In the genomic region with DNA sequence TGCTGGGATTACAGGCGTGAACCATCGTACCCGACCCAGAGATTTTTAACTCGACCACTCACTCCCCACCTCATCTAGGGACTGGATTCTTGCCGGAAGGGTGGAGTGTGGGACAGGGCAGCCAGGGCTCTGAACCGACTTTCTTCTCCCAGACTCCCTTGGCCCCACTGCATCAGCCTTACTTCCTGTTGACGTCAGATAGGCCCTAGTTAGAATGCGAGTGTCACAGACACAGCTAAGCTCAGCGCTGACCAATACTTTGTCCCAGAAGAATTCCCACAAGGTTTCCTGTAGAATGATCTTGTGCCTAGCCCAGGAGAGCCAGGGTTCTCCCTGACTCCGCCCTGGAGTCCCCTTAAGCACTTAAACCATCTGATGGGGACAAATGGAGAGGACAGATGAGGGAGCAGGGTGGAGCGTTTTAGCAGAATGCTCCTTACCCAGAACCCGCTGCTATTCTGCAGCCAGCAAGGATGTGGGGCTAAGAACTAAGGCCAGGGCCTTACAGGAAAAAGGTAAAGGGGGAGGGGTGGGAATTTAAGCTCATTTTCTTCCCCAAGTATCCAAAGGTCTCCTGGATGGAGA, we compare ENCODE assay signal across 9 cellular contexts. TPM values are rescaled to one million over a fixed set of nuclear protein-coding genes. Genes with fewer than 3 reads are reported as not detected.
A peak's percentile ranks its signal among the peaks of the same experiment; 100 is the strongest.
DNase-seq lines count a peak whose midpoint lies in the region; ATAC-seq, FAIRE-seq and TF ChIP-seq lines count a peak whose summit lies in the region.
"Had no signal": no experiment of that assay in that cellular context is flagged by ENCODE, and none has a peak within 500 bp of the region (broad histone marks: within the 10 kb centered on the region; RNA-seq: fewer than 3 reads in every experiment).

No MANE protein-coding gene starts in this region.

- TF ChIP-seq CTCF in AG10803 (conservative IDR thresholded peaks at IDR 0.05; ENCODE audit: low read length) (no peak), endothelial cell of umbilical vein (IDR thresholded peaks at IDR 0.05; ENCODE audit: extremely low read depth in 1 of 2, insufficient read depth in 1 of 2, low read depth in 1 of 2, low read length in 2 of 2) (no peak)

- TF ChIP-seq POLR2A in endothelial cell of umbilical vein (IDR thresholded peaks at IDR 0.05; ENCODE audit: low read depth, low read length), result no peak

- peaks cover 40 to 44% of the 10 kb centered on the region in 2 donors for H3K4me1 Mint-ChIP-seq in natural killer cell treated with Interleukin-12 subunit alpha and Interleukin-12 subunit beta and Interleukin-15 and Interleukin-18, amount 100 ng/mL, for 72 hours (ENCODE audit: low read depth in 2 of 2)

- peak overlapping the region; percentile 95 for H3K27ac ChIP-seq in endothelial cell of umbilical vein (ENCODE audit: insufficient read depth, low read depth, low read length)

- H3K4me1 ChIP-seq in endothelial cell of umbilical vein (ENCODE audit: control insufficient read depth, extremely low read depth, insufficient read depth, low read length), result peaks cover 36% of the 10 kb centered on the region

- no peaks in the 10 kb centered on the region for H3K27me3 Mint-ChIP-seq in natural killer cell treated with Interleukin-12 subunit alpha and Interleukin-12 subunit beta and Interleukin-15 and Interleukin-18, amount 100 ng/mL, for 72 hours

- H3K4me2 ChIP-seq in endothelial cell of umbilical vein (ENCODE audit: insufficient read depth, low read length), result peak overlapping the region; percentile 93

- DNase-seq in AG10803 (ENCODE audit: low read depth), result peak; percentile 74
- peak; percentile 28 for DNase-seq in RPMI7951 (ENCODE audit: low read depth)
- DNase-seq in endothelial cell of umbilical vein (ENCODE audit: low read depth, low spot score), result peak; percentile 86
- no peak for DNase-seq in natural killer cell treated with Interleukin-12 subunit alpha and Interleukin-12 subunit beta and Interleukin-15 and Interleukin-18, amount 100 ng/mL, for 72 hours (ENCODE audit: low spot score)
- no peak for DNase-seq in RKO (ENCODE audit: low spot score)
- DNase-seq in T-helper 9 cell, result no peak
- DNase-seq: NCI-H510A treated with DMSO at 0.1 percent for 48 hours had no signal

- POLR2A ChIA-PET in endothelial cell of umbilical vein (lab: Charles Lee), result interaction anchor here (1.2 to 6.1 kb wide), 2 partner anchors 12 to 70 kb away, joined by 3 to 38 read pairs; a partner anchor contains a TSS

- H3K9me3 ChIP-seq in endothelial cell of umbilical vein (replicated peaks; ENCODE audit: control insufficient read depth, insufficient read depth, low read length), result no peaks in the 10 kb centered on the region

- peak overlapping the region; percentile 88 to 97 for H3K27ac Mint-ChIP-seq in natural killer cell treated with Interleukin-12 subunit alpha and Interleukin-12 subunit beta and Interleukin-15 and Interleukin-18, amount 100 ng/mL, for 72 hours

- peak; percentile 93 for FAIRE-seq in endothelial cell of umbilical vein (lab: Jason Lieb, UNC)

- peaks cover 7% of the 10 kb centered on the region for H3K36me3 Mint-ChIP-seq in natural killer cell treated with Interleukin-12 subunit alpha and Interleukin-12 subunit beta and Interleukin-15 and Interleukin-18, amount 100 ng/mL, for 72 hours

- H3K36me3 ChIP-seq in endothelial cell of umbilical vein (ENCODE audit: control insufficient read depth in 2 of 2, extremely low read depth in 1 of 2, insufficient read depth in 2 of 2, low read length in 2 of 2), result peaks cover 20 to 29% of the 10 kb centered on the region in 2 experiments

- CTCF ChIA-PET in endothelial cell of umbilical vein (lab: Charles Lee), result interaction anchor here (1.3 to 5.0 kb wide), 2 partner anchors 10 to 14 kb away, joined by 4 to 66 read pairs; a partner anchor contains a TSS

- H3K79me2 ChIP-seq in endothelial cell of umbilical vein (ENCODE audit: control insufficient read depth, insufficient read depth, low read length), result peaks cover 60% of the 10 kb centered on the region

- peak overlapping the region; percentile 78 for H3K9ac ChIP-seq in endothelial cell of umbilical vein (replicated peaks; ENCODE audit: extremely low read depth, insufficient read depth, low read length)

- no peak overlapping the region; the same call in 1 of the 2 replicates for H3K4me3 ChIP-seq in AG10803 (ENCODE audit: low read length)
- peak overlapping the region in 1 of 3 experiments; percentile 24 for H3K4me3 ChIP-seq in endothelial cell of umbilical vein (replicated peaks in 1 of 3; ENCODE audit: insufficient read depth in 1 of 3, low read depth in 1 of 3, low read length in 3 of 3)

- H3K4me3 Mint-ChIP-seq in natural killer cell treated with Interleukin-12 subunit alpha and Interleukin-12 subunit beta and Interleukin-15 and Interleukin-18, amount 100 ng/mL, for 72 hours, result peak overlapping the region; percentile 97

- TSS peak; percentile 13 for BruUV-seq in endothelial cell of umbilical vein (replicated peaks; lab: Mats Ljungman, UMichigan)

- intact Hi-C loops in endothelial cell of umbilical vein (cut with micrococcal nuclease), result loop anchor here (1.0 kb wide), 1 partner anchor 11 kb away; no protein-coding TSS in a partner anchor

- H3K9me1 ChIP-seq in endothelial cell of umbilical vein (replicated peaks; ENCODE audit: control insufficient read depth, extremely low read depth, insufficient read depth, low read length), result no peaks in the 10 kb centered on the region

- no peaks in the 10 kb centered on the region for H3K27me3 ChIP-seq in endothelial cell of umbilical vein (ENCODE audit: control insufficient read depth in 2 of 2, insufficient read depth in 2 of 2, low read length in 2 of 2)

- H4K20me1 ChIP-seq in endothelial cell of umbilical vein (replicated peaks; ENCODE audit: control insufficient read depth, extremely low read depth, insufficient read depth, low read length), result no peaks in the 10 kb centered on the region

- no peaks in the 10 kb centered on the region for H3K9me3 Mint-ChIP-seq in natural killer cell treated with Interleukin-12 subunit alpha and Interleukin-12 subunit beta and Interleukin-15 and Interleukin-18, amount 100 ng/mL, for 72 hours

- dilution Hi-C loops in endothelial cell of umbilical vein (cut with MboI; ENCODE audit: extremely low pct_ligation_motif_present, low sequenced_read_pairs), result no loop called here

- H2AFZ ChIP-seq in endothelial cell of umbilical vein (ENCODE audit: low read depth, low read length), result no peak overlapping the region

- ATAC-seq in natural killer cell treated with Interleukin-12 subunit alpha and Interleukin-12 subunit beta and Interleukin-15 and Interleukin-18, amount 100 ng/mL, for 72 hours, result no peak
- ATAC-seq in HG03108 (IDR thresholded peaks at IDR 0.05; ENCODE audit: unreplicated experiment) (no peak), GM19463 (IDR thresholded peaks at IDR 0.05; ENCODE audit: unreplicated experiment) (no peak)

RNA-seq across cellular contexts. Expression of a gene that starts 5.8 kb away (rescaled TPM):
- 26.8 and 33.7 TPM in 2 replicates for total RNA-seq in RPMI7951 (2014; rRNA removed; shearing (Covaris generic))
- 30.0 and 31.0 TPM in 2 replicates for total RNA-seq in endothelial cell of umbilical vein
- polyA plus RNA-seq in endothelial cell of umbilical vein, result 84.8 and 89.0 TPM in 2 replicates
- polyA plus RNA-seq in endothelial cell of umbilical vein (2011; cell fraction: cytosol; rRNA removed), result 42.4 and 49.4 TPM in 2 replicates
- 22.3 and 23.0 TPM in 2 replicates for polyA plus RNA-seq in endothelial cell of umbilical vein (2011; cell fraction: nucleus; rRNA removed)
- polyA plus RNA-seq in endothelial cell of umbilical vein (2012), result 32.4 and 32.5 TPM in 2 replicates
- 30.9 and 33.5 TPM in 2 replicates for polyA minus RNA-seq in endothelial cell of umbilical vein
- 10.3 TPM for polyA minus RNA-seq in endothelial cell of umbilical vein (2011; cell fraction: cytosol; rRNA and poly(A)+ RNA removed)
- polyA minus RNA-seq in endothelial cell of umbilical vein (2011; cell fraction: nucleus; rRNA and poly(A)+ RNA removed), result 8.5 and 9.1 TPM in 2 replicates
- 10 to 100 TPM; 26.9 to 31.9 TPM for total RNA-seq in natural killer cell treated with Interleukin-12 subunit alpha and Interleukin-12 subunit beta and Interleukin-15 and Interleukin-18, amount 100 ng/mL, for 72 hours

RNA-seq across cellular contexts. Expression of a gene that starts 6.8 kb away (rescaled TPM):
- 51.7 and 77.8 TPM in 2 replicates for total RNA-seq in RPMI7951 (2014; rRNA removed; shearing (Covaris generic))
- total RNA-seq in endothelial cell of umbilical vein, result 27.0 and 31.9 TPM in 2 replicates
- 52.2 and 59.7 TPM in 2 replicates for polyA plus RNA-seq in endothelial cell of umbilical vein
- polyA plus RNA-seq in endothelial cell of umbilical vein (2011; cell fraction: cytosol; rRNA removed), result 48.7 and 57.4 TPM in 2 replicates
- polyA plus RNA-seq in endothelial cell of umbilical vein (2011; cell fraction: nucleus; rRNA removed), result 46.5 and 64.6 TPM in 2 replicates
- 17.7 and 24.5 TPM in 2 replicates for polyA plus RNA-seq in endothelial cell of umbilical vein (2012)
- 14.7 and 20.1 TPM in 2 replicates for polyA minus RNA-seq in endothelial cell of umbilical vein
- 22.3 TPM for polyA minus RNA-seq in endothelial cell of umbilical vein (2011; cell fraction: cytosol; rRNA and poly(A)+ RNA removed)
- polyA minus RNA-seq in endothelial cell of umbilical vein (2011; cell fraction: nucleus; rRNA and poly(A)+ RNA removed), result 18.0 and 21.2 TPM in 2 replicates
- total RNA-seq in natural killer cell treated with Interleukin-12 subunit alpha and Interleukin-12 subunit beta and Interleukin-15 and Interleukin-18, amount 100 ng/mL, for 72 hours, result 10 to 100 TPM; 48.2 to 65.4 TPM

RNA-seq across cellular contexts. Expression of a gene that starts 11.3 kb away (rescaled TPM):
- total RNA-seq in RPMI7951 (2014; rRNA removed; shearing (Covaris generic)), result 42.2 and 52.3 TPM in 2 replicates
- total RNA-seq in endothelial cell of umbilical vein, result 266 and 279 TPM in 2 replicates
- polyA plus RNA-seq in endothelial cell of umbilical vein, result 970 and 1,145 TPM in 2 replicates
- polyA plus RNA-seq in endothelial cell of umbilical vein (2011; cell fraction: cytosol; rRNA removed), result 537 and 563 TPM in 2 replicates
- polyA plus RNA-seq in endothelial cell of umbilical vein (2011; cell fraction: nucleus; rRNA removed), result 347 and 354 TPM in 2 replicates
- polyA plus RNA-seq in endothelial cell of umbilical vein (2012), result 266 and 312 TPM in 2 replicates
- 480 and 514 TPM in 2 replicates for polyA minus RNA-seq in endothelial cell of umbilical vein
- 26.4 TPM for polyA minus RNA-seq in endothelial cell of umbilical vein (2011; cell fraction: cytosol; rRNA and poly(A)+ RNA removed)
- polyA minus RNA-seq in endothelial cell of umbilical vein (2011; cell fraction: nucleus; rRNA and poly(A)+ RNA removed), result 150 and 202 TPM in 2 replicates
- 10 to 100 TPM in 1 of 2 donors, 1 to 10 TPM in 1; 5.6 to 11.1 TPM for total RNA-seq in natural killer cell treated with Interleukin-12 subunit alpha and Interleukin-12 subunit beta and Interleukin-15 and Interleukin-18, amount 100 ng/mL, for 72 hours

RNA-seq across cellular contexts. Expression of a gene that starts 11.7 kb away (rescaled TPM):
- 2.9 and 5.2 TPM in 2 replicates for total RNA-seq in RPMI7951 (2014; rRNA removed; shearing (Covaris generic))
- total RNA-seq in endothelial cell of umbilical vein, result 0.38 and 0.51 TPM in 2 replicates
- polyA plus RNA-seq in endothelial cell of umbilical vein, result 0.25 and 0.33 TPM in 2 replicates
- polyA plus RNA-seq in endothelial cell of umbilical vein (2011; cell fraction: cytosol; rRNA removed), result 0.18 and 0.25 TPM in 2 replicates
- 0.49 and 0.75 TPM in 2 replicates for polyA plus RNA-seq in endothelial cell of umbilical vein (2011; cell fraction: nucleus; rRNA removed)
- 0.12 TPM in 1 of 2 replicates, not detected in the other for polyA plus RNA-seq in endothelial cell of umbilical vein (2012)
- not detected in 2 replicates for polyA minus RNA-seq in endothelial cell of umbilical vein
- polyA minus RNA-seq in endothelial cell of umbilical vein (2011; cell fraction: cytosol; rRNA and poly(A)+ RNA removed), result not detected
- polyA minus RNA-seq in endothelial cell of umbilical vein (2011; cell fraction: nucleus; rRNA and poly(A)+ RNA removed), result 0.19 and 0.48 TPM in 2 replicates
- total RNA-seq in natural killer cell treated with Interleukin-12 subunit alpha and Interleukin-12 subunit beta and Interleukin-15 and Interleukin-18, amount 100 ng/mL, for 72 hours, result 1 to 10 TPM in 1 of 2 donors, under 1 TPM in 1; 0.95 to 1.4 TPM

RNA-seq across cellular contexts. Expression of a gene that starts 16.7 kb away (rescaled TPM):
- 26.2 and 35.7 TPM in 2 replicates for total RNA-seq in RPMI7951 (2014; rRNA removed; shearing (Covaris generic))
- total RNA-seq in endothelial cell of umbilical vein, result 13.4 and 14.5 TPM in 2 replicates
- 30.6 and 33.5 TPM in 2 replicates for polyA plus RNA-seq in endothelial cell of umbilical vein
- 24.0 and 27.3 TPM in 2 replicates for polyA plus RNA-seq in endothelial cell of umbilical vein (2011; cell fraction: cytosol; rRNA removed)
- 58.0 and 76.5 TPM in 2 replicates for polyA plus RNA-seq in endothelial cell of umbilical vein (2011; cell fraction: nucleus; rRNA removed)
- polyA plus RNA-seq in endothelial cell of umbilical vein (2012), result 16.5 and 17.1 TPM in 2 replicates
- polyA minus RNA-seq in endothelial cell of umbilical vein, result 24.1 and 26.4 TPM in 2 replicates
- polyA minus RNA-seq in endothelial cell of umbilical vein (2011; cell fraction: cytosol; rRNA and poly(A)+ RNA removed), result 8.7 TPM
- 10.7 and 13.7 TPM in 2 replicates for polyA minus RNA-seq in endothelial cell of umbilical vein (2011; cell fraction: nucleus; rRNA and poly(A)+ RNA removed)
- 10 to 100 TPM; 42.3 to 44.6 TPM for total RNA-seq in natural killer cell treated with Interleukin-12 subunit alpha and Interleukin-12 subunit beta and Interleukin-15 and Interleukin-18, amount 100 ng/mL, for 72 hours

Comparison
In these comparisons a context has a peak if more than half of its experiments do, and no peak if none do; other contexts are left out.
1. DNase-seq: peak in AG10803 (single experiment), RPMI7951 (single experiment) and endothelial cell of umbilical vein (single experiment); none in natural killer cell treated with Interleukin-12 subunit alpha and Interleukin-12 subunit beta and Interleukin-15 and Interleukin-18, amount 100 ng/mL, for 72 hours (single experiment), RKO (single experiment) and T-helper 9 cell (single experiment).